ENCODE assay signal across 13 cellular contexts in the genomic region with DNA sequence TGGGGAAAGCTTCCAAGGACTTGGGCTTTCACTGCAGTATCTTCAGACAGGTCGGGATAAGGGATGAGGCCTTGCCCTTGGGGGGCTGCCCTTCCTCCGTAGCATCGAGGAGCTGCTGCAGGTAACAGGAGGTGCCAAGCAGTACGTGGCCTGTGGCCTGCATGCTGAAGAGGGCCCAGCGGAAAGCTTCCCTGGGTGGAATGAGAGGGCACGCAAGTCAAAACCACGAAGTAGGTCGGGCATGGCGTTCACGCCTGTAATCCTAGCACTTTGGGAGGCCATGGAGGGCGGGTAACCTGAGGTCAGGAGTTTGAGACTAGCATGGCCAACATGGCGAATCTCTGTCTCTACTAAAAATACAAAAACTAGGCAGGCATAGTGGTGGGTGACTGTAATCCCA. TPM values are rescaled to one million over a fixed set of nuclear protein-coding genes. Genes with fewer than 3 reads are reported as not detected.
"Had no signal": no experiment of that assay in that cellular context is flagged by ENCODE, and none has a peak within 500 bp of the region (broad histone marks: within the 10 kb centered on the region; RNA-seq: fewer than 3 reads in every experiment).

No MANE protein-coding gene starts in this region.

- H3K4me3 ChIP-seq: cardiac muscle cell, ovary had no signal

- ATAC-seq: activated CD4-positive, alpha-beta T cell treated with anti-CD3 and anti-CD28 coated beads for 36 hours; activated CD8-positive, alpha-beta memory T cell treated with anti-CD3 and anti-CD28 coated beads, Interleukin-2, amount 10 ng/mL, durations not matched to agents 7 days and 5 days; stimulated activated effector memory CD8-positive, alpha-beta T cell treated with anti-CD3 and anti-CD28 coated beads, Interleukin-12 subunit alpha, Interleukin-12 subunit beta, amount 100 ng/mL, for 72 hours had no signal

- H3K27me3 ChIP-seq: cardiac muscle cell, ovary had no signal

- DNase-seq: activated CD4-positive, alpha-beta memory T cell treated with anti-CD3 and anti-CD28 coated beads for 36 hours; activated CD4-positive, alpha-beta T cell treated with anti-CD3 and anti-CD28 coated beads for 36 hours; activated CD8-positive, alpha-beta memory T cell treated with anti-CD3 and anti-CD28 coated beads, Interleukin-2, amount 10 ng/mL, durations not matched to agents 7 days and 5 days; activated naive CD4-positive, alpha-beta T cell treated with anti-CD3 and anti-CD28 coated beads for 36 hours; activated T-cell treated with anti-CD3 and anti-CD28 coated beads, Interleukin-2, amount 50 U/mL, for 1 hour; immature natural killer cell had no signal

- H3K9me3 ChIP-seq: ovary had no signal

- H3K27ac ChIP-seq: cardiac muscle cell had no signal

- H3K36me3 ChIP-seq: cardiac muscle cell, ovary had no signal

- FAIRE-seq: colon, endometrium had no signal

RNA-seq across cellular contexts. Expression of gene CIDEC, which starts 12.9 kb away (rescaled TPM):
- total RNA-seq: activated CD4-positive, alpha-beta memory T cell treated with anti-CD3 and anti-CD28 coated beads for 36 hours; activated CD4-positive, alpha-beta T cell treated with anti-CD3 and anti-CD28 coated beads for 36 hours; activated CD8-positive, alpha-beta memory T cell treated with anti-CD3 and anti-CD28 coated beads, Interleukin-2, amount 10 ng/mL, durations not matched to agents 7 days and 5 days; activated naive CD4-positive, alpha-beta T cell treated with anti-CD3 and anti-CD28 coated beads for 36 hours; activated T-helper 2 cell treated with anti-CD3 and anti-CD28 coated beads, Interferon-gamma antibody, Interleukin-2, Interleukin-4, amounts not matched to agents 10 μg/mL and 5 μg/mL and 100 μg/mL, durations not matched to agents 14 hours and 24 hours and 36 hours; cardiac muscle cell; neural crest cell had no signal
- polyA plus RNA-seq: immature natural killer cell had no signal
